In genomic region chr11:101341578-101341977, GRCh38 we compare ENCODE assay signal across 26 cellular contexts.
DNase-seq lines count a peak whose midpoint lies in the region; ATAC-seq, FAIRE-seq and TF ChIP-seq lines count a peak whose summit lies in the region.
"Had no signal": no experiment of that assay in that cellular context is flagged by ENCODE, and none has a peak within 500 bp of the region (broad histone marks: within the 10 kb centered on the region; RNA-seq: fewer than 3 reads in every experiment).

No MANE protein-coding gene starts in this region.

- H3K4me3 Mint-ChIP-seq in type B pancreatic cell = no peak overlapping the region
- H3K4me3 Mint-ChIP-seq in activated T-cell treated with anti-CD3 and anti-CD28 coated beads, Interleukin-2, amount 50 U/mL, for 24 hours = no peak overlapping the region
- no peak overlapping the region for H3K4me3 Mint-ChIP-seq in stimulated activated effector memory CD8-positive, alpha-beta T cell treated with anti-CD3 and anti-CD28 coated beads, Interleukin-12 subunit alpha, Interleukin-12 subunit beta, amount 100 ng/mL, for 72 hours
- H3K4me3 Mint-ChIP-seq: CD4-positive, alpha-beta T cell had no signal

- no peak overlapping the region for H3K4ac ChIP-seq in mesendoderm (ENCODE audit: low read depth, low read length)

- no peak overlapping the region for H3K4me2 ChIP-seq in mesendoderm (ENCODE audit: low read length)
- H3K4me2 ChIP-seq: A549; BLaER1 treated with 17β-estradiol and CSF1 and Interleukin-3, amounts not matched to agents 10 nM and 100 nM had no signal

- H3K27me3 Mint-ChIP-seq in type B pancreatic cell = peaks cover 3% of the 10 kb centered on the region
- H3K27me3 Mint-ChIP-seq in activated T-cell treated with anti-CD3 and anti-CD28 coated beads, Interleukin-2, amount 50 U/mL, for 24 hours = no peaks in the 10 kb centered on the region
- H3K27me3 Mint-ChIP-seq: CD4-positive, alpha-beta T cell had no signal

- H3K4me1 ChIP-seq in mesendoderm (ENCODE audit: control insufficient read depth, low read depth, low read length) = no peaks in the 10 kb centered on the region
- H3K4me1 ChIP-seq in kidney (ENCODE audit: control insufficient read depth in 1 of 2, insufficient read depth in 1 of 2, low read depth in 1 of 2, low read length in 2 of 2) = no peaks in the 10 kb centered on the region
- H3K4me1 ChIP-seq: A549; BLaER1 treated with 17β-estradiol and CSF1 and Interleukin-3, amounts not matched to agents 10 nM and 100 nM had no signal

- no peaks in the 10 kb centered on the region for H3K79me1 ChIP-seq in mesendoderm (ENCODE audit: low read length)

- no peak overlapping the region for H2BK120ac ChIP-seq in mesendoderm (ENCODE audit: low read depth, low read length)

- no peaks in the 10 kb centered on the region for H3K27me3 ChIP-seq in mesendoderm (ENCODE audit: insufficient read depth, low read length, poor library complexity)
- H3K27me3 ChIP-seq: BLaER1 treated with 17β-estradiol and CSF1 and Interleukin-3, amounts not matched to agents 10 nM and 100 nM had no signal

- peak; percentile 43 for FAIRE-seq in endometrium (lab: Jason Lieb, UNC)
- FAIRE-seq in kidney (lab: Jason Lieb, UNC) = no peak
- FAIRE-seq: A549, D721Med, GM12892, GM19239 had no signal

- H3K9ac ChIP-seq in mesendoderm (ENCODE audit: low read length) = no peak overlapping the region
- no peak overlapping the region for H3K9ac ChIP-seq in kidney (ENCODE audit: low read length in 2 of 2)
- H3K9ac ChIP-seq: BLaER1 treated with 17β-estradiol and CSF1 and Interleukin-3, amounts not matched to agents 10 nM and 100 nM; GM23248 had no signal

- peak overlapping the region; percentile 56 for H4K8ac ChIP-seq in mesendoderm (ENCODE audit: low read depth, low read length)

- peak; percentile 22 for DNase-seq in LNCaP clone FGC (ENCODE audit: low read depth)
- no peak for DNase-seq in mesendoderm
- no peak for DNase-seq in type B pancreatic cell (ENCODE audit: extremely low spot score, unreplicated experiment)
- DNase-seq in activated T-cell treated with anti-CD3 and anti-CD28 coated beads, Interleukin-2, amount 50 U/mL, for 24 hours = no peak
- no peak for DNase-seq in stimulated activated effector memory CD8-positive, alpha-beta T cell treated with anti-CD3 and anti-CD28 coated beads, Interleukin-12 subunit alpha, Interleukin-12 subunit beta, amount 100 ng/mL, for 72 hours (ENCODE audit: low spot score in 2 of 2)
- DNase-seq in kidney = no peak
- DNase-seq: AML-193; CD4-positive, alpha-beta T cell; GF-D8; GM23248; H7; Karpas-422; MV-4-11; NCI-H1105; NCI-H146; NCI-H2029; NCI-H526 treated with DMSO at 0.1 percent for 48 hours; SHP77 had no signal

- no peak overlapping the region for H3K56ac ChIP-seq in mesendoderm (ENCODE audit: low read length)

- no peaks in the 10 kb centered on the region for H3K36me3 Mint-ChIP-seq in type B pancreatic cell
- H3K36me3 Mint-ChIP-seq in activated T-cell treated with anti-CD3 and anti-CD28 coated beads, Interleukin-2, amount 50 U/mL, for 24 hours (ENCODE audit: low read depth) = no peaks in the 10 kb centered on the region
- no peaks in the 10 kb centered on the region for H3K36me3 Mint-ChIP-seq in stimulated activated effector memory CD8-positive, alpha-beta T cell treated with anti-CD3 and anti-CD28 coated beads, Interleukin-12 subunit alpha, Interleukin-12 subunit beta, amount 100 ng/mL, for 72 hours

- no peak overlapping the region for H3K27ac ChIP-seq in mesendoderm (ENCODE audit: low read depth, low read length)
- H3K27ac ChIP-seq in kidney (ENCODE audit: low read depth in 2 of 2, low read length in 2 of 2) = no peak overlapping the region
- H3K27ac ChIP-seq: A549; BLaER1 treated with 17β-estradiol and CSF1 and Interleukin-3, amounts not matched to agents 10 nM and 100 nM; GM23248; RWPE1 had no signal

- H3K18ac ChIP-seq in mesendoderm (ENCODE audit: low read length) = no peak overlapping the region

- no peaks in the 10 kb centered on the region for H3K79me2 ChIP-seq in mesendoderm (ENCODE audit: control insufficient read depth, insufficient read depth, low read length)

- no peaks in the 10 kb centered on the region for H3K36me3 ChIP-seq in mesendoderm (ENCODE audit: control insufficient read depth, insufficient read depth, low read length)
- H3K36me3 ChIP-seq in kidney (ENCODE audit: control insufficient read depth in 1 of 2, insufficient read depth in 2 of 2, low read length in 2 of 2) = no peaks in the 10 kb centered on the region
- H3K36me3 ChIP-seq: BLaER1 treated with 17β-estradiol and CSF1 and Interleukin-3, amounts not matched to agents 10 nM and 100 nM had no signal

- H2AK5ac ChIP-seq in mesendoderm (ENCODE audit: low read length) = no peak overlapping the region

- H3K9me3 ChIP-seq in kidney (ENCODE audit: control insufficient read depth in 1 of 2, low read length in 2 of 2) = no peaks in the 10 kb centered on the region
- H3K9me3 ChIP-seq: A549; BLaER1 treated with 17β-estradiol and CSF1 and Interleukin-3, amounts not matched to agents 10 nM and 100 nM had no signal

- no peak for ATAC-seq in GM19023 (IDR thresholded peaks at IDR 0.05; ENCODE audit: unreplicated experiment)
- no peak for ATAC-seq in stimulated activated effector memory CD8-positive, alpha-beta T cell treated with anti-CD3 and anti-CD28 coated beads, Interleukin-12 subunit alpha, Interleukin-12 subunit beta, amount 100 ng/mL, for 72 hours
- ATAC-seq: A549 had no signal

- no CpG with 5 or more reads among the region's 1 CpG for WGBS in mesendoderm (ENCODE audit: extremely low coverage, insufficient coverage, low lambda C conversion rate)

- H3K9me3 Mint-ChIP-seq in type B pancreatic cell = no peaks in the 10 kb centered on the region
- peaks cover 16% of the 10 kb centered on the region for H3K9me3 Mint-ChIP-seq in activated T-cell treated with anti-CD3 and anti-CD28 coated beads, Interleukin-2, amount 50 U/mL, for 24 hours
- peaks cover 13% of the 10 kb centered on the region for H3K9me3 Mint-ChIP-seq in stimulated activated effector memory CD8-positive, alpha-beta T cell treated with anti-CD3 and anti-CD28 coated beads, Interleukin-12 subunit alpha, Interleukin-12 subunit beta, amount 100 ng/mL, for 72 hours

- no peak overlapping the region for H2BK5ac ChIP-seq in mesendoderm (ENCODE audit: low read length)

- H3K23ac ChIP-seq in mesendoderm (ENCODE audit: low read length) = no peak overlapping the region

- no peak overlapping the region for H3K4me3 ChIP-seq in LNCaP clone FGC (ENCODE audit: low read depth, low read length)
- no peak overlapping the region for H3K4me3 ChIP-seq in mesendoderm (ENCODE audit: low read length)
- no peak overlapping the region for H3K4me3 ChIP-seq in kidney (ENCODE audit: low read length in 2 of 2)
- H3K4me3 ChIP-seq: A549; BLaER1 treated with 17β-estradiol and CSF1 and Interleukin-3, amounts not matched to agents 10 nM and 100 nM; GM23248 had no signal

- no peak overlapping the region for H4K5ac ChIP-seq in mesendoderm (ENCODE audit: low read length)

- no peak overlapping the region for H2BK15ac ChIP-seq in mesendoderm (replicated peaks; ENCODE audit: low read depth)

- intact Hi-C loops in kidney (cut with DNase I) = no loop called here

- TF ChIP-seq CTCF in LNCaP clone FGC (IDR thresholded peaks at IDR 0.05; ENCODE audit: control insufficient read depth, extremely low read depth, insufficient read depth) (no peak), type B pancreatic cell (conservative IDR thresholded peaks at IDR 0.05) (no peak), kidney (IDR thresholded peaks at IDR 0.05; ENCODE audit: borderline replicate concordance, extremely low read depth, insufficient read depth) (no peak)

- H3K4me1 Mint-ChIP-seq in type B pancreatic cell (ENCODE audit: unreplicated experiment) = no peaks in the 10 kb centered on the region
- H3K4me1 Mint-ChIP-seq in activated T-cell treated with anti-CD3 and anti-CD28 coated beads, Interleukin-2, amount 50 U/mL, for 24 hours (ENCODE audit: low read depth) = no peaks in the 10 kb centered on the region
- H3K4me1 Mint-ChIP-seq in stimulated activated effector memory CD8-positive, alpha-beta T cell treated with anti-CD3 and anti-CD28 coated beads, Interleukin-12 subunit alpha, Interleukin-12 subunit beta, amount 100 ng/mL, for 72 hours = no peaks in the 10 kb centered on the region

- peak overlapping the region; percentile 18 for H3K27ac Mint-ChIP-seq in type B pancreatic cell
- H3K27ac Mint-ChIP-seq in activated T-cell treated with anti-CD3 and anti-CD28 coated beads, Interleukin-2, amount 50 U/mL, for 24 hours = no peak overlapping the region
- H3K27ac Mint-ChIP-seq in stimulated activated effector memory CD8-positive, alpha-beta T cell treated with anti-CD3 and anti-CD28 coated beads, Interleukin-12 subunit alpha, Interleukin-12 subunit beta, amount 100 ng/mL, for 72 hours = no peak overlapping the region
- H3K27ac Mint-ChIP-seq: CD4-positive, alpha-beta T cell had no signal
